ENCODE assay signal across 8 cellular contexts in the genomic region with DNA sequence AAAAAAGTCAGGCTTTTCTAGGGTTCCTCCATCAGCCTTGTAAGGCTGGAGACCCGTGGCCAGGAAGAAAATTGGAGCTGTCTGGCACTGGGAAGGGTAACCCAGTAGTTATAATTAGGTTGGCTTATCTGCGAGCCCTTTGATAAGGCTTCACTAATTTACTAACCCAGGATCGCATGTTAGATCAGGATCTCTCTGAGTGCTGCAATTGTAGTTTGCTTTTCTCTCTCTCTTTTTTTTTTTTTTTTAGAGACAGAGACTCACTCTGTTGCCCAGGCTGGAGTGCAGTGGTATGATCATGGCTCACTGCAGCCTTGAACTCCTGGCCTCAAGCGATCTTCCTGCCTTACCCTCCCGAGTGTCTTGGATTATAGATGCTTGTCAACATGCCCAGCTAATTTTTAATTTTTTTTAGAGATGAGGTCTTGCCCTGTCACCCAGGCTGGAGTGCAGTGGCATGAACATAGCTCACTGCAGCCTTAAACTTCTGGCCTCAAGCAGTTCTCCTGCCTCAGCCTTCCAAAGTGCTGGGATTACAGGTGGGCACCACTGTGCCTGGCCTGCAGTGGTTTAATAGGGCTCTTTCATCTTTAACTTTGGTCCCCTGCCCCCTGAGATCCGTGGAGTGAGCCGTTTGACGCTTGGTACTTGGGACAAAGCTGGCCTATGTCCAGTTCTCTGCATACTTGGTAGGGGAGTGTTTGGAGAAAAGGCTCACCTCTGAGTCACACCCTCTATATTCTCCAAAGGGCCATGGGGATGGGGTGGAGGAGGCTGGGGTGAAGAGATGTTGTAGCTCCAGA. TPM values are rescaled to one million over a fixed set of nuclear protein-coding genes. Genes with fewer than 3 reads are reported as not detected.
DNase-seq lines count a peak whose midpoint lies in the region; ATAC-seq, FAIRE-seq and TF ChIP-seq lines count a peak whose summit lies in the region.

No MANE protein-coding gene starts in this region.

- H3K4me3 Mint-ChIP-seq in CD4-positive, alpha-beta memory T cell: peak overlapping the region in 2 of 8 donors; percentile 15 to 29
- no peak overlapping the region for H3K4me3 Mint-ChIP-seq in mesothelial cell of epicardium

- TF ChIP-seq CTCF in mesothelial cell of epicardium (IDR thresholded peaks at IDR 0.05; ENCODE audit: unreplicated experiment) (no peak), kidney (IDR thresholded peaks at IDR 0.05; ENCODE audit: borderline replicate concordance, extremely low read depth, insufficient read depth) (no peak), ovary (IDR thresholded peaks at IDR 0.05) (no peak)

- H3K27me3 Mint-ChIP-seq in CD4-positive, alpha-beta memory T cell: no peaks in the 10 kb centered on the region
- no peaks in the 10 kb centered on the region for H3K27me3 Mint-ChIP-seq in mesothelial cell of epicardium (ENCODE audit: low read depth)

- H3K9me3 ChIP-seq in CD4-positive, alpha-beta memory T cell (ENCODE audit: control insufficient read depth in 1 of 2, low read length in 2 of 2): no peaks in the 10 kb centered on the region
- no peaks in the 10 kb centered on the region for H3K9me3 ChIP-seq in kidney (ENCODE audit: control insufficient read depth in 1 of 2, low read length in 2 of 2)
- no peaks in the 10 kb centered on the region for H3K9me3 ChIP-seq in ovary

- CTCF ChIA-PET in CD4-positive, alpha-beta memory T cell (lab: Charles Lee; ENCODE audit: partially characterized antibody): no interaction called here

- TF ChIP-seq EP300 in ovary (IDR thresholded peaks at IDR 0.05): no peak

- intact Hi-C loops in CD4-positive, alpha-beta memory T cell (cut with micrococcal nuclease): no loop called here
- intact Hi-C loops in kidney (cut with DNase I): no loop called here
- intact Hi-C loops in ovary (cut with DNase I): loop anchor here in 1 of 4 donors (10.0 kb wide), 1 partner anchor 62 kb away; no protein-coding TSS in a partner anchor

- H3K4me3 ChIP-seq in CD4-positive, alpha-beta memory T cell (ENCODE audit: low read length in 2 of 2): no peak overlapping the region
- H3K4me3 ChIP-seq in kidney (ENCODE audit: low read length in 2 of 2): no peak overlapping the region
- H3K4me3 ChIP-seq in ovary: no peak overlapping the region

- no peak for ATAC-seq in GM19463 (IDR thresholded peaks at IDR 0.05; ENCODE audit: unreplicated experiment)

- no peak overlapping the region for H3K9ac ChIP-seq in kidney (ENCODE audit: low read length in 2 of 2)

- no peak for DNase-seq in CD4-positive, alpha-beta memory T cell
- DNase-seq in HTR-8/SVneo (ENCODE audit: insufficient read length, low spot score) (peak; percentile 83), astrocyte of the hippocampus (ENCODE audit: low read depth, low spot score) (peak; percentile 93), mesothelial cell of epicardium (ENCODE audit: low spot score in 2 of 2, unreplicated experiment in 2 of 2) (no peak), midbrain (lab: John Stamatoyannopoulos, UW) (no peak), kidney (no peak), ovary (no peak)

- H3K27ac Mint-ChIP-seq in CD4-positive, alpha-beta memory T cell: peak overlapping the region in 6 of 7 donors; percentile 30 to 86 (median 76)
- peak overlapping the region; percentile 62 for H3K27ac Mint-ChIP-seq in mesothelial cell of epicardium

- H3K4me1 Mint-ChIP-seq in CD4-positive, alpha-beta memory T cell: peaks cover 34 to 63% (median 49%) of the 10 kb centered on the region in 4 donors
- H3K4me1 Mint-ChIP-seq in mesothelial cell of epicardium: peaks cover 8% of the 10 kb centered on the region

- POLR2A ChIA-PET in CD4-positive, alpha-beta memory T cell (lab: Charles Lee; ENCODE audit: partially characterized antibody): interaction anchor here (0.6 to 1.7 kb wide), 3 partner anchors 16 to 242 kb away, joined by 3 to 6 read pairs (median 3); no protein-coding TSS in a partner anchor

- H3K4me1 ChIP-seq in CD4-positive, alpha-beta memory T cell (ENCODE audit: insufficient read depth, low read length): peaks cover 47% of the 10 kb centered on the region
- H3K4me1 ChIP-seq in kidney (ENCODE audit: control insufficient read depth in 1 of 2, insufficient read depth in 1 of 2, low read depth in 1 of 2, low read length in 2 of 2) (no peaks in the 10 kb centered on the region), ovary (ENCODE audit: insufficient read depth) (peaks cover 11% of the 10 kb centered on the region)

- FAIRE-seq in HTR-8/SVneo (lab: Jason Lieb, UNC) (no peak), kidney (lab: Jason Lieb, UNC) (no peak)

- peaks cover 17 to 32% of the 10 kb centered on the region in 2 donors for H3K36me3 Mint-ChIP-seq in CD4-positive, alpha-beta memory T cell
- H3K36me3 Mint-ChIP-seq in mesothelial cell of epicardium: peaks cover 30% of the 10 kb centered on the region

- no peaks in the 10 kb centered on the region for H3K27me3 ChIP-seq in CD4-positive, alpha-beta memory T cell (ENCODE audit: insufficient read depth, low read length)
- H3K27me3 ChIP-seq in ovary: no peaks in the 10 kb centered on the region

- peaks cover 0 to 11% (median 5%) of the 10 kb centered on the region in 8 donors for H3K9me3 Mint-ChIP-seq in CD4-positive, alpha-beta memory T cell
- H3K9me3 Mint-ChIP-seq in mesothelial cell of epicardium: peaks cover 25% of the 10 kb centered on the region

- H3K27ac ChIP-seq in CD4-positive, alpha-beta memory T cell (ENCODE audit: low read depth, low read length): no peak overlapping the region
- H3K27ac ChIP-seq in kidney (ENCODE audit: low read depth in 2 of 2, low read length in 2 of 2): no peak overlapping the region
- no peak overlapping the region for H3K27ac ChIP-seq in ovary

- TF ChIP-seq POLR2A in ovary (IDR thresholded peaks at IDR 0.05): no peak

- no peaks in the 10 kb centered on the region for H3K36me3 ChIP-seq in CD4-positive, alpha-beta memory T cell (ENCODE audit: insufficient read depth, low read length)
- H3K36me3 ChIP-seq in kidney (ENCODE audit: control insufficient read depth in 1 of 2, insufficient read depth in 2 of 2, low read length in 2 of 2): no peaks in the 10 kb centered on the region
- H3K36me3 ChIP-seq in ovary: no peaks in the 10 kb centered on the region

- 40 to 49% (median 41%) methylated on average over 8 of the region's 8 CpGs for WGBS in ovary, 3 donors

RNA-seq across cellular contexts. Expression of a gene that starts 17.2 kb away (rescaled TPM):
- 10 to 100 TPM; 57.3 to 69.9 TPM for total RNA-seq in CD4-positive, alpha-beta memory T cell
- polyA plus RNA-seq in CD4-positive, alpha-beta memory T cell: 10 to 100 TPM in 1 of 2 donors, 1 to 10 TPM in 1; 1.9 to 11.0 TPM
- total RNA-seq in mesothelial cell of epicardium: 65.2 to 69.4 TPM (median 66.9 TPM) in 3 replicates
- total RNA-seq in kidney: 29.7 TPM
- polyA plus RNA-seq in kidney (ENCODE audit: insufficient read depth, low read depth, low replicate concordance): 4.6 TPM
- total RNA-seq in ovary: 10 to 100 TPM; 10.0 to 31.1 (median 24.9) TPM
- 10 to 100 TPM; 10.3 to 17.3 TPM for polyA plus RNA-seq in ovary

Comparison
In these comparisons a context has a peak if more than half of its experiments do, and no peak if none do; other contexts are left out.
1. DNase-seq: peak in HTR-8/SVneo (single experiment) and astrocyte of the hippocampus (single experiment); none in CD4-positive, alpha-beta memory T cell (0 of 5), mesothelial cell of epicardium (0 of 2), midbrain (single experiment), kidney (single experiment) and ovary (0 of 5).